ENCODE assay signal across 22 cellular contexts in genomic region chr3:69105320-69105719, GRCh38. TPM values are rescaled to one million over a fixed set of nuclear protein-coding genes. Genes with fewer than 3 reads are reported as not detected.
DNase-seq lines count a peak whose midpoint lies in the region; ATAC-seq, FAIRE-seq and TF ChIP-seq lines count a peak whose summit lies in the region.
"Had no signal": no experiment of that assay in that cellular context is flagged by ENCODE, and none has a peak within 500 bp of the region (broad histone marks: within the 10 kb centered on the region; RNA-seq: fewer than 3 reads in every experiment).

No MANE protein-coding gene starts in this region.

- intact Hi-C loops in K562 (cut with micrococcal nuclease) = no loop called here

- no peak overlapping the region for H3K9ac ChIP-seq in BLaER1
- H3K9ac ChIP-seq in K562 (ENCODE audit: insufficient read depth in 1 of 2, low read depth in 2 of 2, low read length in 2 of 2) = no peak overlapping the region

- H3K9me1 ChIP-seq in K562 (ENCODE audit: control insufficient read depth, insufficient read depth, low read length) = no peaks in the 10 kb centered on the region

- H3K4me1 ChIP-seq in BLaER1 (peaks cover 20% of the 10 kb centered on the region), K562 (replicated peaks in 1 of 2; ENCODE audit: control insufficient read depth in 2 of 2, insufficient read depth in 2 of 2, low read length in 2 of 2) (peaks cover 0 to 15% of the 10 kb centered on the region in 2 experiments; a peak in 3 of 5 replicates), neutrophil (ENCODE audit: control insufficient read depth in 1 of 2, insufficient read depth in 1 of 2, low read depth in 1 of 2, low read length in 1 of 2) (no peaks in the 10 kb centered on the region), HAP-1 (peaks cover 11% of the 10 kb centered on the region)
- H3K4me1 ChIP-seq: BE2C, prostate gland had no signal

- H3K36me3 ChIP-seq in BLaER1 = peaks cover 46% of the 10 kb centered on the region
- peaks cover 16% of the 10 kb centered on the region; the same call in 1 of the 3 replicates for H3K36me3 ChIP-seq in K562 (ENCODE audit: control insufficient read depth, insufficient read depth, low read length)
- H3K36me3 ChIP-seq in neutrophil = peaks cover 46% of the 10 kb centered on the region
- peaks cover 25% of the 10 kb centered on the region for H3K36me3 ChIP-seq in HAP-1 (replicated peaks)
- H3K36me3 ChIP-seq: prostate gland had no signal

- TF ChIP-seq RAD21 in K562 (CRISPR knock-in tag; conservative IDR thresholded peaks at IDR 0.05 in 1 of 2, IDR thresholded peaks at IDR 0.05 in 1 of 2) = no peak

- peak overlapping the region; percentile 51 for H3K4me2 ChIP-seq in BLaER1
- no peak overlapping the region for H3K4me2 ChIP-seq in K562 (ENCODE audit: insufficient read depth, low read length)
- H3K4me2 ChIP-seq: smooth muscle cell had no signal

- H3K27me3 ChIP-seq in BLaER1 (no peaks in the 10 kb centered on the region), K562 (ENCODE audit: control insufficient read depth in 2 of 2, insufficient read depth in 2 of 2, low read length in 2 of 2) (no peaks in the 10 kb centered on the region), neutrophil (no peaks in the 10 kb centered on the region), HAP-1 (ENCODE audit: low read depth) (no peaks in the 10 kb centered on the region)
- H3K27me3 ChIP-seq: BE2C, upper lobe of left lung had no signal

- POLR2A ChIA-PET in K562 (lab: Yijun Ruan, JAX) = interaction anchor here (0.6 to 1.2 kb wide), 2 partner anchors 21 to 190 kb away, joined by 3 to 4 read pairs; partner anchors contain the start of gene ARL6IP5

- CTCF ChIA-PET in K562 (lab: Yijun Ruan, JAX; ENCODE audit: low intra/inter-chr PET ratio) = no interaction called here

- 38% methylated on average over 3 of the region's 3 CpGs for WGBS in K562 (ENCODE audit: insufficient coverage, low coverage, missing lambda C conversion rate)

- DNase-seq in D721Med (ENCODE audit: insufficient read length, low spot score) (no peak), K562 (ENCODE audit: extremely low read depth in 1 of 4, low spot score in 3 of 4) (no peak), NCI-H1694 treated with DMSO at 0.1 percent for 48 hours (lab: John Stamatoyannopoulos, UW) (no peak), HAP-1 (ENCODE audit: low spot score in 2 of 2) (no peak)
- DNase-seq: activated CD4-positive, alpha-beta T cell treated with anti-CD3 and anti-CD28 coated beads for 4 hours; amygdala; BE2C; caudate nucleus; DMS 273 treated with DMSO at 0.1 percent for 48 hours; hippocampal formation; NCI-H1092; NCI-H510A; stimulated activated CD4-positive, alpha-beta T cell treated with anti-CD3 and anti-CD28 coated beads, Interleukin-4, amount 100 ng/mL, for 24 hours; upper lobe of left lung had no signal

- no peak for TF ChIP-seq EP300 in K562 (IDR thresholded peaks at IDR 0.05; ENCODE audit: low read length)

- H3K9me3 ChIP-seq in BLaER1 (no peaks in the 10 kb centered on the region), K562 (replicated peaks; ENCODE audit: control insufficient read depth, insufficient read depth, low read depth, low read length) (no peaks in the 10 kb centered on the region), neutrophil (no peaks in the 10 kb centered on the region), HAP-1 (no peaks in the 10 kb centered on the region)
- H3K9me3 ChIP-seq: BE2C, prostate gland, upper lobe of left lung had no signal

- FAIRE-seq in D721Med (lab: Jason Lieb, UNC) = peak; percentile 32
- peak; percentile 46 for FAIRE-seq in K562 (lab: Jason Lieb, UNC)
- FAIRE-seq: keratinocyte had no signal

- no TSS peak for BruUV-seq in K562 (replicated peaks; lab: Mats Ljungman, UMichigan)

- ATAC-seq in K562 (no peak), GM21576 (IDR thresholded peaks at IDR 0.05; ENCODE audit: unreplicated experiment) (no peak)

- TF ChIP-seq CTCF in D721Med (IDR thresholded peaks at IDR 0.05; ENCODE audit: insufficient read depth, missing control alignments) (no peak), K562 (IDR thresholded peaks at IDR 0.05 in 2 of 3, conservative IDR thresholded peaks at IDR 0.05 in 1 of 3; ENCODE audit: insufficient read depth in 2 of 3, low read depth in 1 of 3, low read length in 3 of 3) (no peak), neutrophil (IDR thresholded peaks at IDR 0.05) (no peak)

- H3K27ac ChIP-seq in BLaER1 = no peak overlapping the region
- H3K27ac ChIP-seq in K562 (ENCODE audit: extremely low read depth, low read depth, low read length) = no peak overlapping the region
- peak overlapping the region; percentile 8 for H3K27ac ChIP-seq in neutrophil
- H3K27ac ChIP-seq: prostate gland, RWPE1 had no signal

- no peak overlapping the region for H3K4me3 ChIP-seq in BLaER1
- H3K4me3 ChIP-seq in K562 = no peak overlapping the region
- H3K4me3 ChIP-seq in neutrophil (ENCODE audit: low read depth in 1 of 2, low read length in 1 of 2) = no peak overlapping the region
- H3K4me3 ChIP-seq in HAP-1 = no peak overlapping the region
- H3K4me3 ChIP-seq: prostate gland, smooth muscle cell, upper lobe of left lung had no signal

- in situ Hi-C loops in K562 (cut with MboI) = no loop called here
- in situ Hi-C loops in HAP-1 (cut with MboI; ENCODE audit: low sequenced_read_pairs) = no loop called here

- H4K20me1 ChIP-seq in BLaER1 (no peaks in the 10 kb centered on the region), K562 (replicated peaks; ENCODE audit: control insufficient read depth, insufficient read depth, low read length) (no peaks in the 10 kb centered on the region)

- H3K79me2 ChIP-seq in K562 (ENCODE audit: control insufficient read depth, insufficient read depth, low read length) = no peaks in the 10 kb centered on the region

- TF ChIP-seq POLR2A in K562 (conservative IDR thresholded peaks at IDR 0.05) = no peak

- H2AFZ ChIP-seq in K562 (ENCODE audit: low read depth, low read length) = no peak overlapping the region

RNA-seq across cellular contexts. Expression of gene LMOD3, which starts 17.1 kb away (rescaled TPM):
- not detected in 2 replicates for total RNA-seq in K562 (2011; cell fraction: chromatin; rRNA removed; ENCODE audit: low replicate concordance)
- not detected in 2 replicates for total RNA-seq in K562 (2011; cell fraction: nucleolus; rRNA removed)
- not detected in 2 replicates for total RNA-seq in K562 (2011; cell fraction: nucleoplasm; rRNA removed)
- not detected in 2 replicates for total RNA-seq in K562 (2014; rRNA removed)
- total RNA-seq in K562 (2014; rRNA removed; fragmentation: Illumina TruSeq; extraction: Trizol) = not detected in 2 replicates
- not detected in 2 replicates for total RNA-seq in K562 (2015; rRNA removed; fragmentation: Illumina TruSeq; extraction: Trizol)
- total RNA-seq in K562 (2021) = not detected in 2 replicates
- polyA plus RNA-seq in K562 (2011; rRNA removed) = not detected in 2 replicates
- polyA plus RNA-seq in K562 (2011; cell fraction: cytosol; rRNA removed) = not detected in 2 replicates
- not detected in 2 replicates for polyA plus RNA-seq in K562 (2011; cell fraction: nucleus; rRNA removed)
- 0.03 and 0.10 TPM in 2 replicates for polyA plus RNA-seq in K562 (2012)
- not detected in 2 replicates for polyA plus RNA-seq in K562 (2014; fragmentation: Illumina TruSeq; extraction: Trizol)
- polyA plus RNA-seq in K562 (2014; fragmentation: Nextera tagmentation; extraction: Ambion mirVana) = under 1 TPM in 1 of 2 experiments, not detected in 1; 0.03 TPM
- not detected in 2 replicates for polyA plus RNA-seq in K562 (2014; rRNA removed)
- not detected in 2 replicates for polyA minus RNA-seq in K562 (2011; rRNA and poly(A)+ RNA removed)
- polyA minus RNA-seq in K562 (2011; cell fraction: cytosol; rRNA and poly(A)+ RNA removed) = not detected in 2 replicates
- not detected in 2 replicates for polyA minus RNA-seq in K562 (2011; cell fraction: nucleus; rRNA and poly(A)+ RNA removed)
- total RNA-seq: activated T-helper 2 cell treated with anti-CD3 and anti-CD28 coated beads, Interferon-gamma antibody, Interleukin-2, Interleukin-4, amounts not matched to agents 10 μg/mL and 5 μg/mL and 100 μg/mL, durations not matched to agents 14 hours and 24 hours and 36 hours; smooth muscle cell had no signal
- polyA plus RNA-seq: keratinocyte, smooth muscle cell had no signal

RNA-seq across cellular contexts. Expression of gene ARL6IP5, which starts 20.6 kb away (rescaled TPM):
- total RNA-seq in K562 (2011; cell fraction: chromatin; rRNA removed; ENCODE audit: low replicate concordance) = 6.7 and 11.2 TPM in 2 replicates
- total RNA-seq in K562 (2011; cell fraction: nucleolus; rRNA removed) = 10.8 TPM in 2 replicates
- total RNA-seq in K562 (2011; cell fraction: nucleoplasm; rRNA removed) = 14.4 and 14.6 TPM in 2 replicates
- 11.3 and 11.9 TPM in 2 replicates for total RNA-seq in K562 (2014; rRNA removed)
- 12.7 and 13.0 TPM in 2 replicates for total RNA-seq in K562 (2014; rRNA removed; fragmentation: Illumina TruSeq; extraction: Trizol)
- 9.4 and 10.7 TPM in 2 replicates for total RNA-seq in K562 (2015; rRNA removed; fragmentation: Illumina TruSeq; extraction: Trizol)
- total RNA-seq in K562 (2021) = 11.5 and 15.2 TPM in 2 replicates
- 21.5 and 22.0 TPM in 2 replicates for polyA plus RNA-seq in K562 (2011; rRNA removed)
- 22.4 and 25.0 TPM in 2 replicates for polyA plus RNA-seq in K562 (2011; cell fraction: cytosol; rRNA removed)
- 3.3 and 6.6 TPM in 2 replicates for polyA plus RNA-seq in K562 (2011; cell fraction: nucleus; rRNA removed)
- 16.2 and 23.1 TPM in 2 replicates for polyA plus RNA-seq in K562 (2012)
- 16.8 and 20.6 TPM in 2 replicates for polyA plus RNA-seq in K562 (2014; fragmentation: Illumina TruSeq; extraction: Trizol)
- polyA plus RNA-seq in K562 (2014; fragmentation: Nextera tagmentation; extraction: Ambion mirVana) = 10 to 100 TPM; 51.8 to 54.0 TPM
- polyA plus RNA-seq in K562 (2014; rRNA removed) = 10.3 and 14.6 TPM in 2 replicates
- polyA minus RNA-seq in K562 (2011; rRNA and poly(A)+ RNA removed) = 21.9 and 23.0 TPM in 2 replicates
- 11.2 and 13.1 TPM in 2 replicates for polyA minus RNA-seq in K562 (2011; cell fraction: cytosol; rRNA and poly(A)+ RNA removed)
- polyA minus RNA-seq in K562 (2011; cell fraction: nucleus; rRNA and poly(A)+ RNA removed) = 1.3 and 3.7 TPM in 2 replicates

RNA-seq across cellular contexts. Expression of gene UBA3, which starts 25.2 kb away (rescaled TPM):
- total RNA-seq in K562 (2011; cell fraction: chromatin; rRNA removed; ENCODE audit: low replicate concordance) = 34.9 and 77.4 TPM in 2 replicates
- total RNA-seq in K562 (2011; cell fraction: nucleolus; rRNA removed) = 20.9 and 22.8 TPM in 2 replicates
- 42.0 and 48.9 TPM in 2 replicates for total RNA-seq in K562 (2011; cell fraction: nucleoplasm; rRNA removed)
- total RNA-seq in K562 (2014; rRNA removed) = 23.2 and 28.9 TPM in 2 replicates
- 35.4 and 40.9 TPM in 2 replicates for total RNA-seq in K562 (2014; rRNA removed; fragmentation: Illumina TruSeq; extraction: Trizol)
- 33.9 and 38.6 TPM in 2 replicates for total RNA-seq in K562 (2015; rRNA removed; fragmentation: Illumina TruSeq; extraction: Trizol)
- total RNA-seq in K562 (2021) = 31.2 and 33.8 TPM in 2 replicates
- 42.5 and 58.2 TPM in 2 replicates for polyA plus RNA-seq in K562 (2011; rRNA removed)
- 11.9 and 19.8 TPM in 2 replicates for polyA plus RNA-seq in K562 (2011; cell fraction: cytosol; rRNA removed)
- polyA plus RNA-seq in K562 (2011; cell fraction: nucleus; rRNA removed) = 37.5 and 53.9 TPM in 2 replicates
- 28.0 and 29.6 TPM in 2 replicates for polyA plus RNA-seq in K562 (2012)
- 30.7 and 45.2 TPM in 2 replicates for polyA plus RNA-seq in K562 (2014; fragmentation: Illumina TruSeq; extraction: Trizol)
- polyA plus RNA-seq in K562 (2014; fragmentation: Nextera tagmentation; extraction: Ambion mirVana) = 10 to 100 TPM; 58.3 to 80.0 TPM
- polyA plus RNA-seq in K562 (2014; rRNA removed) = 36.7 and 42.0 TPM in 2 replicates
- polyA minus RNA-seq in K562 (2011; rRNA and poly(A)+ RNA removed) = 28.8 and 29.4 TPM in 2 replicates
- polyA minus RNA-seq in K562 (2011; cell fraction: cytosol; rRNA and poly(A)+ RNA removed) = 9.5 and 9.9 TPM in 2 replicates
- polyA minus RNA-seq in K562 (2011; cell fraction: nucleus; rRNA and poly(A)+ RNA removed) = 24.2 and 38.8 TPM in 2 replicates

RNA-seq across cellular contexts. Expression of gene TMF1, which starts 53.2 kb away (rescaled TPM):
- 20.0 and 109 TPM in 2 replicates for total RNA-seq in K562 (2011; cell fraction: chromatin; rRNA removed; ENCODE audit: low replicate concordance)
- total RNA-seq in K562 (2011; cell fraction: nucleolus; rRNA removed) = 13.7 and 18.2 TPM in 2 replicates
- total RNA-seq in K562 (2011; cell fraction: nucleoplasm; rRNA removed) = 20.6 and 33.0 TPM in 2 replicates
- total RNA-seq in K562 (2014; rRNA removed) (7.1 and 9.5 TPM in 2 replicates), K562 (2014; rRNA removed; fragmentation: Illumina TruSeq; extraction: Trizol) (13.9 and 18.6 TPM in 2 replicates), K562 (2015; rRNA removed; fragmentation: Illumina TruSeq; extraction: Trizol) (11.2 and 13.7 TPM in 2 replicates), K562 (2021) (10.9 and 12.3 TPM in 2 replicates)
- polyA plus RNA-seq in K562 (2011; rRNA removed) (11.3 and 11.8 TPM in 2 replicates), K562 (2014; fragmentation: Illumina TruSeq; extraction: Trizol) (8.9 and 10.3 TPM in 2 replicates), K562 (2014; fragmentation: Nextera tagmentation; extraction: Ambion mirVana) (1 to 10 TPM; 3.1 to 3.7 TPM), K562 (2014; rRNA removed) (6.2 and 7.2 TPM in 2 replicates)
- 2.1 and 3.2 TPM in 2 replicates for polyA plus RNA-seq in K562 (2011; cell fraction: cytosol; rRNA removed)
- polyA plus RNA-seq in K562 (2011; cell fraction: nucleus; rRNA removed) = 9.1 and 10.1 TPM in 2 replicates
- polyA plus RNA-seq in K562 (2012) = 6.7 and 10.2 TPM in 2 replicates
- polyA minus RNA-seq in K562 (2011; rRNA and poly(A)+ RNA removed) = 23.0 and 37.6 TPM in 2 replicates
- 9.6 and 10.0 TPM in 2 replicates for polyA minus RNA-seq in K562 (2011; cell fraction: cytosol; rRNA and poly(A)+ RNA removed)
- 13.1 and 18.0 TPM in 2 replicates for polyA minus RNA-seq in K562 (2011; cell fraction: nucleus; rRNA and poly(A)+ RNA removed)
